34 cellular contexts compared by ENCODE assay signal in the genomic region with DNA sequence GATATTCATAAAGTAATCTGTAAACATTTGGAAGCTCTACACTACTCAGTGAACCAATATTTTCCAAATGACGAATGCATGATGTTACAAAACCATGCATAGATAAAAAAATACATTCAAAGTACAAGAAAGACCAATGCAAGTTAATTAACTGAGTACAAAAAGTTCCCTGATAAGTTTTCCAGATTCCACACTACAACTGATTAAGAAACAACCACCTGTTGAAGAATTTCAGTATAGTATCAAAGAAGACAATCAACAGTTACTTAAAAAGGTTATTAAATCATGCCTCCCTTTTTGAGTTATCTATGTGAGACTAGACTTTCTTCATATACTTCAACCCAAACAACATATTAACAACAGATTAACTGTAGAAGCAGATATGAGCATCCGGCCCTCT.
"Had no signal": no experiment of that assay in that cellular context is flagged by ENCODE, and none has a peak within 500 bp of the region (broad histone marks: within the 10 kb centered on the region; RNA-seq: fewer than 3 reads in every experiment).

No MANE protein-coding gene starts in this region.

- H3K36me3 ChIP-seq: MG63 had no signal

- DNase-seq: Karpas-422, Kasumi-1, MG63, MM.1S, MV-4-11, NCI-H1048, NCI-H1092, NCI-H1092 treated with DMSO at 0.1 percent for 48 hours, NCI-H1105, NCI-H1105 treated with DMSO at 0.1 percent for 48 hours, NCI-H1417, NCI-H1417 treated with DMSO at 0.1 percent for 48 hours, NCI-H1436, NCI-H1436 treated with DMSO at 0.1 percent for 48 hours, NCI-H146, NCI-H1694, NCI-H1694 treated with DMSO at 0.1 percent for 48 hours, NCI-H187, NCI-H187 treated with DMSO at 0.1 percent for 48 hours, NCI-H1930, NCI-H2029, NCI-H2029 treated with DMSO at 0.1 percent for 48 hours, NCI-H2081, NCI-H2081 treated with DMSO at 0.1 percent for 48 hours, NCI-H2107, NCI-H2171, NCI-H2171 treated with DMSO at 0.1 percent for 48 hours, NCI-H2227 treated with DMSO at 0.1 percent for 48 hours, NCI-H226, NCI-H345, NCI-H446, NCI-H446 treated with DMSO at 0.1 percent for 48 hours, NCI-H510A had no signal

- H3K9ac ChIP-seq: KMS-11 had no signal

- H3K4me3 ChIP-seq: MG63 had no signal

- H3K9me3 ChIP-seq: MG63 had no signal

- H3K4me2 ChIP-seq: KMS-11 had no signal

- H3K27ac ChIP-seq: KMS-11 had no signal

- H3K27me3 ChIP-seq: MG63 had no signal
